17 cellular contexts compared by ENCODE assay signal in genomic region chr9:136674786-136675349, GRCh38. TPM values are rescaled to one million over a fixed set of nuclear protein-coding genes. Genes with fewer than 3 reads are reported as not detected.
A peak's percentile ranks its signal among the peaks of the same experiment; 100 is the strongest.
DNase-seq lines count a peak whose midpoint lies in the region; ATAC-seq and TF ChIP-seq lines count a peak whose summit lies in the region.
"Had no signal": no experiment of that assay in that cellular context is flagged by ENCODE, and none has a peak within 500 bp of the region (broad histone marks: within the 10 kb centered on the region; RNA-seq: fewer than 3 reads in every experiment).

No MANE protein-coding gene starts in this region.

- TF ChIP-seq CTCF in heart left ventricle (IDR thresholded peaks at IDR 0.05): no peak
- no peak for TF ChIP-seq CTCF in fibroblast of pulmonary artery (IDR thresholded peaks at IDR 0.05; ENCODE audit: low read length, missing control alignments)
- no peak for TF ChIP-seq CTCF in lower lobe of right lung (IDR thresholded peaks at IDR 0.05)
- no peak for TF ChIP-seq CTCF in brain microvascular endothelial cell (IDR thresholded peaks at IDR 0.05; ENCODE audit: low read depth, low read length, missing control alignments)

- no peak overlapping the region for H3K4me3 Mint-ChIP-seq in activated T-helper 1 cell treated with anti-CD3 and anti-CD28 coated beads, Interleukin-12 subunit alpha, Interleukin-12 subunit beta, Interleukin-2, Interleukin-4 antibody, amounts not matched to agents 30 ng/mL and 10 ng/mL and 1 ng/mL, durations not matched to agents 14 hours and 24 hours and 36 hours
- H3K4me3 Mint-ChIP-seq: activated naive CD4-positive, alpha-beta T cell treated with anti-CD3 and anti-CD28 coated beads, Interleukin-2, amount 10 ng/mL, durations not matched to agents 7 days and 5 days had no signal

- H3K9me3 ChIP-seq in heart left ventricle (no peaks in the 10 kb centered on the region), lower lobe of right lung (no peaks in the 10 kb centered on the region)
- H3K9me3 ChIP-seq: ovary had no signal

- H3K4me1 ChIP-seq in heart left ventricle (peaks cover 0 to 40% (median 11%) of the 10 kb centered on the region in 12 donors), lower lobe of right lung (peaks cover 36% of the 10 kb centered on the region)

- H3K27me3 Mint-ChIP-seq in activated T-helper 1 cell treated with anti-CD3 and anti-CD28 coated beads, Interleukin-12 subunit alpha, Interleukin-12 subunit beta, Interleukin-2, Interleukin-4 antibody, amounts not matched to agents 30 ng/mL and 10 ng/mL and 1 ng/mL, durations not matched to agents 14 hours and 24 hours and 36 hours (ENCODE audit: insufficient read depth): no peaks in the 10 kb centered on the region
- H3K27me3 Mint-ChIP-seq: activated naive CD4-positive, alpha-beta T cell treated with anti-CD3 and anti-CD28 coated beads, Interleukin-2, amount 10 ng/mL, durations not matched to agents 7 days and 5 days had no signal

- H3K27ac ChIP-seq in heart left ventricle (peak overlapping the region in 3 of 12 donors; percentile 31 to 55 (median 33)), lower lobe of right lung (peak overlapping the region; percentile 36), brain microvascular endothelial cell (no peak overlapping the region)
- H3K27ac ChIP-seq: ovary, PC-9 had no signal

- peak; percentile 2 to 45 (median 6) for ATAC-seq in heart left ventricle
- no peak for ATAC-seq in Right ventricle myocardium inferior
- peak; percentile 60 to 70 for ATAC-seq in lower lobe of right lung

- no peak for TF ChIP-seq POLR2A in heart left ventricle (IDR thresholded peaks at IDR 0.05)

- intact Hi-C loops in heart left ventricle (cut with DNase I): loop anchor here in 1 of 10 donors (5.0 kb wide), 1 partner anchor 37 kb away; the partner anchor contains the start of gene DIPK1B
- intact Hi-C loops in Right ventricle myocardium inferior (cut with DNase I): loop anchor here (5.0 kb wide), 1 partner anchor 42 kb away; no protein-coding TSS in a partner anchor
- intact Hi-C loops in lower lobe of right lung (cut with DNase I): no loop called here
- intact Hi-C loops in activated T-helper 1 cell treated with anti-CD3 and anti-CD28 coated beads, Interleukin-12 subunit alpha, Interleukin-12 subunit beta, Interleukin-2, Interleukin-4 antibody, amounts not matched to agents 30 ng/mL and 10 ng/mL and 1 ng/mL, durations not matched to agents 14 hours and 24 hours and 36 hours (cut with micrococcal nuclease): no loop called here

- H3K27me3 ChIP-seq in heart left ventricle: no peaks in the 10 kb centered on the region
- peaks cover under 1% of the 10 kb centered on the region for H3K27me3 ChIP-seq in lower lobe of right lung (ENCODE audit: low read depth)
- no peaks in the 10 kb centered on the region for H3K27me3 ChIP-seq in brain microvascular endothelial cell (replicated peaks)
- H3K27me3 ChIP-seq: ovary had no signal

- H3K36me3 ChIP-seq in heart left ventricle: peaks cover 0 to 64% (median 39%) of the 10 kb centered on the region in 9 donors
- peaks cover 58% of the 10 kb centered on the region for H3K36me3 ChIP-seq in lower lobe of right lung
- no peaks in the 10 kb centered on the region for H3K36me3 ChIP-seq in brain microvascular endothelial cell (replicated peaks)
- H3K36me3 ChIP-seq: ovary had no signal

- no peaks in the 10 kb centered on the region for H3K36me3 Mint-ChIP-seq in activated T-helper 1 cell treated with anti-CD3 and anti-CD28 coated beads, Interleukin-12 subunit alpha, Interleukin-12 subunit beta, Interleukin-2, Interleukin-4 antibody, amounts not matched to agents 30 ng/mL and 10 ng/mL and 1 ng/mL, durations not matched to agents 14 hours and 24 hours and 36 hours (ENCODE audit: low read depth)
- H3K36me3 Mint-ChIP-seq: activated naive CD4-positive, alpha-beta T cell treated with anti-CD3 and anti-CD28 coated beads, Interleukin-2, amount 10 ng/mL, durations not matched to agents 7 days and 5 days had no signal

- H3K9me3 Mint-ChIP-seq in activated T-helper 1 cell treated with anti-CD3 and anti-CD28 coated beads, Interleukin-12 subunit alpha, Interleukin-12 subunit beta, Interleukin-2, Interleukin-4 antibody, amounts not matched to agents 30 ng/mL and 10 ng/mL and 1 ng/mL, durations not matched to agents 14 hours and 24 hours and 36 hours: no peaks in the 10 kb centered on the region
- H3K9me3 Mint-ChIP-seq: activated naive CD4-positive, alpha-beta T cell treated with anti-CD3 and anti-CD28 coated beads, Interleukin-2, amount 10 ng/mL, durations not matched to agents 7 days and 5 days had no signal

- in situ Hi-C loops in brain microvascular endothelial cell (cut with HindIII; ENCODE audit: low pct_ligation_motif_present, low sequenced_read_pairs): no loop called here

- DNase-seq in heart left ventricle (peak in 2 of 5 donors; percentile 69 to 76), Right ventricle myocardium inferior (ENCODE audit: missing footprints) (no peak), fibroblast of pulmonary artery (ENCODE audit: low read depth) (peak; percentile 38), lower lobe of right lung (peak; percentile 90), brain microvascular endothelial cell (no peak), NCI-H2227 (lab: John Stamatoyannopoulos, UW; ENCODE audit: unreplicated experiment) (no peak), C1 segment of cervical spinal cord (lab: John Stamatoyannopoulos, UW) (no peak)
- DNase-seq in activated T-helper 1 cell treated with anti-CD3 and anti-CD28 coated beads, Interleukin-12 subunit alpha, Interleukin-12 subunit beta, Interleukin-2, Interleukin-4 antibody, amounts not matched to agents 30 ng/mL and 10 ng/mL and 1 ng/mL, durations not matched to agents 14 hours and 24 hours and 36 hours (ENCODE audit: low spot score): no peak
- DNase-seq: ACHN; activated CD4-positive, CD25-positive, alpha-beta regulatory T cell treated with anti-CD3 and anti-CD28 coated beads, Interleukin-2, amount 50 U/mL, for 72 hours; activated naive CD4-positive, alpha-beta T cell treated with anti-CD3 and anti-CD28 coated beads, Interleukin-2, amount 10 ng/mL, durations not matched to agents 7 days and 5 days; effector CD4-positive, alpha-beta T cell; NCI-H1694 treated with DMSO at 0.1 percent for 48 hours; NCI-H524; ovary; PC-9 had no signal

- no peak overlapping the region for H3K27ac Mint-ChIP-seq in activated T-helper 1 cell treated with anti-CD3 and anti-CD28 coated beads, Interleukin-12 subunit alpha, Interleukin-12 subunit beta, Interleukin-2, Interleukin-4 antibody, amounts not matched to agents 30 ng/mL and 10 ng/mL and 1 ng/mL, durations not matched to agents 14 hours and 24 hours and 36 hours
- H3K27ac Mint-ChIP-seq: activated naive CD4-positive, alpha-beta T cell treated with anti-CD3 and anti-CD28 coated beads, Interleukin-2, amount 10 ng/mL, durations not matched to agents 7 days and 5 days had no signal

- H3K4me1 Mint-ChIP-seq in activated T-helper 1 cell treated with anti-CD3 and anti-CD28 coated beads, Interleukin-12 subunit alpha, Interleukin-12 subunit beta, Interleukin-2, Interleukin-4 antibody, amounts not matched to agents 30 ng/mL and 10 ng/mL and 1 ng/mL, durations not matched to agents 14 hours and 24 hours and 36 hours (ENCODE audit: low read depth): no peaks in the 10 kb centered on the region
- H3K4me1 Mint-ChIP-seq: activated naive CD4-positive, alpha-beta T cell treated with anti-CD3 and anti-CD28 coated beads, Interleukin-2, amount 10 ng/mL, durations not matched to agents 7 days and 5 days had no signal

- H3K4me3 ChIP-seq in heart left ventricle (no peak overlapping the region), fibroblast of pulmonary artery (replicated peaks; ENCODE audit: low read depth, low read length) (no peak overlapping the region), lower lobe of right lung (no peak overlapping the region), brain microvascular endothelial cell (ENCODE audit: low read depth, low read length) (no peak overlapping the region)
- H3K4me3 ChIP-seq: ovary, PC-9 had no signal

- 41 to 57% (median 50%) methylated on average over 11 of the region's 11 CpGs for WGBS in heart left ventricle, 4 donors

RNA-seq across cellular contexts. Expression of gene EGFL7, which starts 12.2 kb away (rescaled TPM):
- total RNA-seq in heart left ventricle (100 to 1,000 TPM in 2 of 9 donors, 10 to 100 TPM in 7; 56.4 to 142 (median 94.0) TPM), Right ventricle myocardium inferior (72.0 TPM), lower lobe of right lung (230 TPM)
- polyA plus RNA-seq in heart left ventricle: 100 to 1,000 TPM; 103 to 137 TPM
- total RNA-seq in activated T-helper 1 cell treated with anti-CD3 and anti-CD28 coated beads, Interleukin-12 subunit alpha, Interleukin-12 subunit beta, Interleukin-2, Interleukin-4 antibody, amounts not matched to agents 30 ng/mL and 10 ng/mL and 1 ng/mL, durations not matched to agents 14 hours and 24 hours and 36 hours: 2.4 and 2.5 TPM in 2 replicates

RNA-seq across cellular contexts. Expression of gene AGPAT2, which starts 12.4 kb away (rescaled TPM):
- 10 to 100 TPM; 52.4 to 90.7 (median 62.5) TPM for total RNA-seq in heart left ventricle
- 100 to 1,000 TPM in 1 of 2 donors, 10 to 100 TPM in 1; 88.8 to 122 TPM for polyA plus RNA-seq in heart left ventricle
- total RNA-seq in Right ventricle myocardium inferior: 57.9 TPM
- 106 TPM for total RNA-seq in lower lobe of right lung
- 24.7 and 25.0 TPM in 2 replicates for total RNA-seq in activated T-helper 1 cell treated with anti-CD3 and anti-CD28 coated beads, Interleukin-12 subunit alpha, Interleukin-12 subunit beta, Interleukin-2, Interleukin-4 antibody, amounts not matched to agents 30 ng/mL and 10 ng/mL and 1 ng/mL, durations not matched to agents 14 hours and 24 hours and 36 hours

RNA-seq across cellular contexts. Expression of gene DIPK1B, which starts 37.5 kb away (rescaled TPM):
- 10 to 100 TPM; 14.4 to 46.3 (median 19.8) TPM for total RNA-seq in heart left ventricle
- polyA plus RNA-seq in heart left ventricle: 10 to 100 TPM; 18.1 to 24.4 TPM
- total RNA-seq in Right ventricle myocardium inferior: 16.4 TPM
- total RNA-seq in lower lobe of right lung: 15.1 TPM
- total RNA-seq in activated T-helper 1 cell treated with anti-CD3 and anti-CD28 coated beads, Interleukin-12 subunit alpha, Interleukin-12 subunit beta, Interleukin-2, Interleukin-4 antibody, amounts not matched to agents 30 ng/mL and 10 ng/mL and 1 ng/mL, durations not matched to agents 14 hours and 24 hours and 36 hours: 0.47 and 0.88 TPM in 2 replicates
- total RNA-seq: HT-29 had no signal

Comparison
In these comparisons a context has a peak if more than half of its experiments do, and no peak if none do; other contexts are left out.
1. DNase-seq: peak in fibroblast of pulmonary artery (single experiment) and lower lobe of right lung (single experiment); none in Right ventricle myocardium inferior (single experiment), brain microvascular endothelial cell (single experiment), NCI-H2227 (single experiment), activated T-helper 1 cell treated with anti-CD3 and anti-CD28 coated beads, Interleukin-12 subunit alpha, Interleukin-12 subunit beta, Interleukin-2, Interleukin-4 antibody, amounts not matched to agents 30 ng/mL and 10 ng/mL and 1 ng/mL, durations not matched to agents 14 hours and 24 hours and 36 hours (single experiment) and C1 segment of cervical spinal cord (0 of 14).
2. RNA of gene EGFL7, which starts 12.2 kb away (total RNA-seq): 230 TPM in lower lobe of right lung (single experiment), 56.4 to 142 TPM in heart left ventricle and 72.0 TPM in Right ventricle myocardium inferior (single experiment); 2.4 to 2.5 TPM in activated T-helper 1 cell treated with anti-CD3 and anti-CD28 coated beads, Interleukin-12 subunit alpha, Interleukin-12 subunit beta, Interleukin-2, Interleukin-4 antibody, amounts not matched to agents 30 ng/mL and 10 ng/mL and 1 ng/mL, durations not matched to agents 14 hours and 24 hours and 36 hours; every median in the first group is over 10 times any median in the second.